18 cellular contexts compared by ENCODE assay signal in genomic region chr14:75619598-75619997, GRCh38.
"Had no signal": no experiment of that assay in that cellular context is flagged by ENCODE, and none has a peak within 500 bp of the region (broad histone marks: within the 10 kb centered on the region; RNA-seq: fewer than 3 reads in every experiment).

No MANE protein-coding gene starts in this region.

- ATAC-seq: left lung; natural killer cell treated with Interleukin-12 subunit alpha and Interleukin-12 subunit beta and Interleukin-15 and Interleukin-18, amount 100 ng/mL, for 72 hours; stimulated activated naive CD8-positive, alpha-beta T cell treated with anti-CD3 and anti-CD28 coated beads, Interleukin-15, amount 100 ng/mL, for 72 hours; WTC11 had no signal

- DNase-seq: activated CD8-positive, alpha-beta memory T cell treated with anti-CD3 and anti-CD28 coated beads, Interleukin-2, amount 50 U/mL, for 48 hours; activated naive CD4-positive, alpha-beta T cell treated with Interleukin-2 at 50 U/mL for 16 hours; activated naive CD8-positive, alpha-beta T cell treated with anti-CD3 and anti-CD28 coated beads, Interleukin-2, amount 10 ng/mL, durations not matched to agents 7 days and 5 days; activated T-cell treated with anti-CD3 and anti-CD28 coated beads, Interleukin-2, amount 50 U/mL, for 48 hours; cortex of kidney; effector CD4-positive, alpha-beta T cell; foreskin melanocyte; immature natural killer cell; left lung; retina; stimulated activated CD4-positive, alpha-beta T cell treated with anti-CD3 and anti-CD28 coated beads, Interleukin-1b, Interleukin-23, amount 100 ng/mL, for 48 hours; stimulated activated naive CD8-positive, alpha-beta T cell treated with anti-CD3 and anti-CD28 coated beads, Interleukin-15, amount 100 ng/mL, for 72 hours; T-helper 1 cell; trophoblast cell; uterus had no signal

- H3K27me3 Mint-ChIP-seq: activated naive CD8-positive, alpha-beta T cell treated with anti-CD3 and anti-CD28 coated beads, Interleukin-2, amount 10 ng/mL, durations not matched to agents 7 days and 5 days; natural killer cell treated with Interleukin-12 subunit alpha and Interleukin-12 subunit beta and Interleukin-15 and Interleukin-18, amount 100 ng/mL, for 72 hours; stimulated activated naive CD8-positive, alpha-beta T cell treated with anti-CD3 and anti-CD28 coated beads, Interleukin-15, amount 100 ng/mL, for 72 hours had no signal

- H3K27me3 ChIP-seq: left lung, uterus had no signal

- H3K4me1 Mint-ChIP-seq: activated naive CD8-positive, alpha-beta T cell treated with anti-CD3 and anti-CD28 coated beads, Interleukin-2, amount 10 ng/mL, durations not matched to agents 7 days and 5 days; immature natural killer cell; stimulated activated naive CD8-positive, alpha-beta T cell treated with anti-CD3 and anti-CD28 coated beads, Interleukin-15, amount 100 ng/mL, for 72 hours; WTC11 had no signal

- H3K36me3 ChIP-seq: left lung, uterus had no signal

- H3K27ac ChIP-seq: left lung, uterus had no signal

- H3K9me3 ChIP-seq: left lung, uterus had no signal

- H3K27ac Mint-ChIP-seq: activated naive CD8-positive, alpha-beta T cell treated with anti-CD3 and anti-CD28 coated beads, Interleukin-2, amount 10 ng/mL, durations not matched to agents 7 days and 5 days; natural killer cell treated with Interleukin-12 subunit alpha and Interleukin-12 subunit beta and Interleukin-15 and Interleukin-18, amount 100 ng/mL, for 72 hours; progenitor cell of endocrine pancreas; stimulated activated naive CD8-positive, alpha-beta T cell treated with anti-CD3 and anti-CD28 coated beads, Interleukin-15, amount 100 ng/mL, for 72 hours; WTC11 had no signal

- H3K9me3 Mint-ChIP-seq: immature natural killer cell; natural killer cell treated with Interleukin-12 subunit alpha and Interleukin-12 subunit beta and Interleukin-15 and Interleukin-18, amount 100 ng/mL, for 72 hours; WTC11 had no signal

- H3K36me3 Mint-ChIP-seq: activated naive CD8-positive, alpha-beta T cell treated with anti-CD3 and anti-CD28 coated beads, Interleukin-2, amount 10 ng/mL, durations not matched to agents 7 days and 5 days; natural killer cell treated with Interleukin-12 subunit alpha and Interleukin-12 subunit beta and Interleukin-15 and Interleukin-18, amount 100 ng/mL, for 72 hours; WTC11 had no signal

- H3K4me3 ChIP-seq: left lung, uterus had no signal

- H3K4me1 ChIP-seq: uterus had no signal

- H3K4me3 Mint-ChIP-seq: activated naive CD8-positive, alpha-beta T cell treated with anti-CD3 and anti-CD28 coated beads, Interleukin-2, amount 10 ng/mL, durations not matched to agents 7 days and 5 days; immature natural killer cell; natural killer cell treated with Interleukin-12 subunit alpha and Interleukin-12 subunit beta and Interleukin-15 and Interleukin-18, amount 100 ng/mL, for 72 hours; stimulated activated naive CD8-positive, alpha-beta T cell treated with anti-CD3 and anti-CD28 coated beads, Interleukin-15, amount 100 ng/mL, for 72 hours; WTC11 had no signal
